Comparison of ENCODE assay signal across 8 cellular contexts in genomic region chr3:179259959-179260756, GRCh38. TPM values are rescaled to one million over a fixed set of nuclear protein-coding genes. Genes with fewer than 3 reads are reported as not detected.
DNase-seq lines count a peak whose midpoint lies in the region; ATAC-seq and TF ChIP-seq lines count a peak whose summit lies in the region.
"Not testable (repeated sequence)": the region's sequence is repeated elsewhere in the genome, so short reads cannot be mapped to it uniquely, and the experiment has no call there.

No MANE protein-coding gene starts in this region.

- H3K36me3 Mint-ChIP-seq in Caco-2 (ENCODE audit: insufficient read depth, unreplicated experiment): peaks cover 16% of the 10 kb centered on the region
- H3K36me3 Mint-ChIP-seq in activated B cell treated with CpG ODN at 0.5 μM for 24 hours (ENCODE audit: low read depth); neural progenitor cell; stimulated activated naive CD8-positive, alpha-beta T cell treated with anti-CD3 and anti-CD28 coated beads, Interleukin-15, Interleukin-2, amounts not matched to agents 100 ng/mL and 50 ng/mL, for 24 hours (ENCODE audit: low read depth): not testable (repeated sequence)

- not testable (repeated sequence) for TF ChIP-seq CTCF in Caco-2 (IDR thresholded peaks at IDR 0.05; ENCODE audit: insufficient read depth in 1 of 2, low read depth in 1 of 2, low read length in 1 of 2, severe bottlenecking in 1 of 2, unreplicated experiment in 1 of 2); activated B cell treated with CpG ODN at 0.5 μM for 24 hours (IDR thresholded peaks at IDR 0.05); coronary artery (IDR thresholded peaks at IDR 0.05); neural progenitor cell (IDR thresholded peaks at IDR 0.05)

- ATAC-seq in activated B cell treated with CpG ODN at 0.5 μM for 24 hours (ENCODE audit: low read depth): not testable (repeated sequence)

- not testable (repeated sequence) for H3K36me3 ChIP-seq in Caco-2 (ENCODE audit: control insufficient read depth, insufficient read depth, low read length); Karpas-422 (ENCODE audit: insufficient read depth, low read length); iPS-20b (ENCODE audit: insufficient read depth, low read depth, low read length); neural progenitor cell

- not testable (repeated sequence) for H3K9me3 ChIP-seq in Caco-2; Karpas-422 (ENCODE audit: low read length); iPS-20b (ENCODE audit: insufficient read depth, low read depth, low read length); neural progenitor cell (ENCODE audit: low read depth)

- peaks cover 61% of the 10 kb centered on the region for H3K79me2 ChIP-seq in Karpas-422 (ENCODE audit: low read length)
- H3K79me2 ChIP-seq in neural progenitor cell (ENCODE audit: low read depth): not testable (repeated sequence)

- not testable (repeated sequence) for DNase-seq in Caco-2; Karpas-422; activated B cell treated with CpG ODN at 0.5 μM for 24 hours; coronary artery (ENCODE audit: low spot score); neural progenitor cell (ENCODE audit: low spot score)
- peak; percentile 4 for DNase-seq in activated naive CD4-positive, alpha-beta T cell treated with Interleukin-2 at 50 U/mL for 16 hours

- H3K9me3 Mint-ChIP-seq in Caco-2 (ENCODE audit: unreplicated experiment) (peaks cover 27% of the 10 kb centered on the region), activated B cell treated with CpG ODN at 0.5 μM for 24 hours (peaks cover 15% of the 10 kb centered on the region), neural progenitor cell (peaks cover 28% of the 10 kb centered on the region)
- not testable (repeated sequence) for H3K9me3 Mint-ChIP-seq in stimulated activated naive CD8-positive, alpha-beta T cell treated with anti-CD3 and anti-CD28 coated beads, Interleukin-15, Interleukin-2, amounts not matched to agents 100 ng/mL and 50 ng/mL, for 24 hours

- peak overlapping the region; percentile 84 for H3K27ac ChIP-seq in Karpas-422 (ENCODE audit: low read length)
- not testable (repeated sequence) for H3K27ac ChIP-seq in coronary artery; iPS-20b (ENCODE audit: low read length); neural progenitor cell

- not testable (repeated sequence) for H3K27me3 ChIP-seq in Caco-2 (replicated peaks; ENCODE audit: control insufficient read depth, insufficient read depth, low read length); Karpas-422 (ENCODE audit: low read length)
- H3K27me3 ChIP-seq in iPS-20b (ENCODE audit: insufficient read depth, low read length) (peaks cover 14% of the 10 kb centered on the region), neural progenitor cell (peaks cover 15% of the 10 kb centered on the region)

- peak overlapping the region; percentile 85 for H3K4me2 ChIP-seq in Karpas-422 (ENCODE audit: low read depth, low read length, poor library complexity, severe bottlenecking)
- not testable (repeated sequence) for H3K4me2 ChIP-seq in neural progenitor cell

- H3K9me2 ChIP-seq in Karpas-422 (replicated peaks; ENCODE audit: insufficient read depth, low read length): not testable (repeated sequence)

- H3K4me3 Mint-ChIP-seq in Caco-2 (ENCODE audit: unreplicated experiment) (peak overlapping the region; percentile 78), activated B cell treated with CpG ODN at 0.5 μM for 24 hours (peak overlapping the region; percentile 78), neural progenitor cell (peak overlapping the region; percentile 77)
- peak overlapping the region; percentile 6 for H3K4me3 Mint-ChIP-seq in stimulated activated naive CD8-positive, alpha-beta T cell treated with anti-CD3 and anti-CD28 coated beads, Interleukin-15, Interleukin-2, amounts not matched to agents 100 ng/mL and 50 ng/mL, for 24 hours

- BruUV-seq in Caco-2 (replicated peaks; lab: Mats Ljungman, UMichigan): TSS peak; percentile 59

- POLR2A ChIA-PET in Caco-2 (lab: Charles Lee): not testable (repeated sequence)
- POLR2A ChIA-PET in activated B cell treated with CpG ODN at 0.5 μM for 24 hours (lab: Charles Lee): interaction anchor here (0.6 kb wide), 1 partner anchor 112 kb away, joined by 5 read pairs; the partner anchor contains the start of gene PIK3CA

- H3K4me1 Mint-ChIP-seq in Caco-2 (ENCODE audit: low read depth, unreplicated experiment): peaks cover 35% of the 10 kb centered on the region
- H3K4me1 Mint-ChIP-seq in activated B cell treated with CpG ODN at 0.5 μM for 24 hours: peaks cover 49% of the 10 kb centered on the region
- H3K4me1 Mint-ChIP-seq in neural progenitor cell: not testable (repeated sequence)
- peaks cover 16% of the 10 kb centered on the region for H3K4me1 Mint-ChIP-seq in stimulated activated naive CD8-positive, alpha-beta T cell treated with anti-CD3 and anti-CD28 coated beads, Interleukin-15, Interleukin-2, amounts not matched to agents 100 ng/mL and 50 ng/mL, for 24 hours (ENCODE audit: low read depth)

- H2AFZ ChIP-seq in Karpas-422 (ENCODE audit: low read length); neural progenitor cell (replicated peaks): not testable (repeated sequence)

- H3K27me3 Mint-ChIP-seq in Caco-2 (ENCODE audit: insufficient read depth, unreplicated experiment); activated B cell treated with CpG ODN at 0.5 μM for 24 hours; neural progenitor cell (ENCODE audit: insufficient read depth, low read depth); stimulated activated naive CD8-positive, alpha-beta T cell treated with anti-CD3 and anti-CD28 coated beads, Interleukin-15, Interleukin-2, amounts not matched to agents 100 ng/mL and 50 ng/mL, for 24 hours: not testable (repeated sequence)

- CTCF ChIA-PET in Caco-2 (lab: Charles Lee): not testable (repeated sequence)
- CTCF ChIA-PET in activated B cell treated with CpG ODN at 0.5 μM for 24 hours (lab: Charles Lee): interaction anchor here (1.0 kb wide), 1 partner anchor 244 kb away, joined by 3 read pairs; no protein-coding TSS in a partner anchor

- peak overlapping the region; percentile 93 for H3K9ac ChIP-seq in Karpas-422 (ENCODE audit: low read length)
- not testable (repeated sequence) for H3K9ac ChIP-seq in iPS-20b (ENCODE audit: low read depth, low read length); neural progenitor cell

- H3K4me3 ChIP-seq in Caco-2 (ENCODE audit: low read depth, low read length): peak overlapping the region; percentile 66; the same call in 1 of the 2 replicates
- peak overlapping the region; percentile 93 for H3K4me3 ChIP-seq in Karpas-422 (ENCODE audit: low read length)
- peak overlapping the region; percentile 88 for H3K4me3 ChIP-seq in coronary artery
- H3K4me3 ChIP-seq in iPS-20b (ENCODE audit: low read length): peak overlapping the region; percentile 68; the same call in 1 of the 2 replicates
- peak overlapping the region; percentile 52 for H3K4me3 ChIP-seq in neural progenitor cell

- intact Hi-C loops in Caco-2 (cut with micrococcal nuclease; ENCODE audit: unreplicated experiment): loop anchor here (2.0 kb wide), 1 partner anchor 57 kb away; no protein-coding TSS in a partner anchor
- intact Hi-C loops in activated B cell treated with CpG ODN at 0.5 μM for 24 hours (cut with micrococcal nuclease): not testable (repeated sequence)

- H3K4me1 ChIP-seq in Caco-2; iPS-20b (ENCODE audit: insufficient read depth, low read length); neural progenitor cell: not testable (repeated sequence)
- peaks cover 67% of the 10 kb centered on the region for H3K4me1 ChIP-seq in Karpas-422 (ENCODE audit: low read length)

- peak overlapping the region; percentile 84 for H3K27ac Mint-ChIP-seq in Caco-2 (ENCODE audit: unreplicated experiment)
- peak overlapping the region; percentile 71 for H3K27ac Mint-ChIP-seq in activated B cell treated with CpG ODN at 0.5 μM for 24 hours
- H3K27ac Mint-ChIP-seq in neural progenitor cell; stimulated activated naive CD8-positive, alpha-beta T cell treated with anti-CD3 and anti-CD28 coated beads, Interleukin-15, Interleukin-2, amounts not matched to agents 100 ng/mL and 50 ng/mL, for 24 hours: not testable (repeated sequence)

- H3F3A ChIP-seq in neural progenitor cell (ENCODE audit: low read depth): not testable (repeated sequence)

- H4K20me1 ChIP-seq in Karpas-422 (ENCODE audit: insufficient read depth, low read depth, low read length); neural progenitor cell (ENCODE audit: low read depth): not testable (repeated sequence)

RNA-seq across cellular contexts. Expression of gene KCNMB3, which starts 9.2 kb away (rescaled TPM):
- total RNA-seq in Caco-2 (2022): 6.7 and 6.9 TPM in 2 replicates
- total RNA-seq in Karpas-422 (2014; rRNA removed; shearing (Covaris generic); ENCODE audit: low replicate concordance): 17.1 and 28.3 TPM in 2 replicates
- 6.0 and 6.9 TPM in 2 replicates for total RNA-seq in activated B cell treated with CpG ODN at 0.5 μM for 24 hours
- 2.9 and 4.4 TPM in 2 replicates for total RNA-seq in neural progenitor cell (ENCODE audit: low replicate concordance)

Comparison
In these comparisons a context has a peak if more than half of its experiments do, and no peak if none do; other contexts are left out.
1. H3K4me3 Mint-ChIP-seq: peak in every context shown above with its lines; median percentile 78 in Caco-2; 78 in activated B cell treated with CpG ODN at 0.5 μM for 24 hours; 77 in neural progenitor cell; 6 in stimulated activated naive CD8-positive, alpha-beta T cell treated with anti-CD3 and anti-CD28 coated beads, Interleukin-15, Interleukin-2, amounts not matched to agents 100 ng/mL and 50 ng/mL, for 24 hours.